In the genomic region with DNA sequence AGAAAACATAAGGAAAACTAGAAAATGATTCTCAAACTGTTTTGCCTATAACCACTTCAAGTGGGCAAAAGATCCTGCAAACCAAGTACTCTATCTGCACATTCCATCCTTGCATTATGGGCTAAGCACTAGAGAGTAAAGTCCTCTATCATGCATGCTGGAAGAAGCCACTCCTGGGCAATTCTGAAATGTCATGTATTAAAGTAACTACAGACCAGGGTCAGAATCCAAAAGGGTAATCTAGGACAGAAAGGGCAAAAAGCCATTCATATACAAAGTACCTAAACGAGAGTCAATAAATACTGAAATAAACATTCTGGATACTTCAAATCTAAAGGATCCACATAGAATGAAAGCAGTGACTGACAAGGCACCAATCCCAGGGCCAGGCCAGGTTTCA, we compare ENCODE assay signal across 8 cellular contexts. TPM values are rescaled to one million over a fixed set of nuclear protein-coding genes. Genes with fewer than 3 reads are reported as not detected.
A peak's percentile ranks its signal among the peaks of the same experiment; 100 is the strongest.
DNase-seq lines count a peak whose midpoint lies in the region; ATAC-seq, FAIRE-seq and TF ChIP-seq lines count a peak whose summit lies in the region.

No MANE protein-coding gene starts in this region.

- in situ Hi-C loops in HepG2 (cut with HindIII; ENCODE audit: extremely low pct_ligation_motif_present, low pct_unique_long_range_greater_than_20kb), result no loop called here

- peaks cover 44% of the 10 kb centered on the region for H3K79me2 ChIP-seq in astrocyte (ENCODE audit: insufficient read depth, low read length)
- peaks cover 20% of the 10 kb centered on the region for H3K79me2 ChIP-seq in HepG2 (ENCODE audit: insufficient read depth, low read length)

- peaks cover 2% of the 10 kb centered on the region for H3K36me3 ChIP-seq in astrocyte (ENCODE audit: insufficient read depth, low read length)
- no peaks in the 10 kb centered on the region for H3K36me3 ChIP-seq in HepG2 (replicated peaks in 1 of 2; ENCODE audit: control insufficient read depth in 1 of 2, insufficient read depth in 2 of 2, low read length in 2 of 2)
- H3K36me3 ChIP-seq in thoracic aorta, result no peaks in the 10 kb centered on the region

- WGBS in HepG2 (ENCODE audit: low lambda C conversion rate), result 8% methylated on average over 1 of the region's 1 CpG

- intact Hi-C loops in HepG2 (cut with micrococcal nuclease; ENCODE audit: unreplicated experiment), result no loop called here

- H3K4me3 Mint-ChIP-seq in activated CD4-positive, alpha-beta T cell treated with anti-CD3 and anti-CD28 coated beads, Interleukin-2, amount 10 ng/mL, durations not matched to agents 7 days and 5 days, result peak overlapping the region; percentile 88
- peak overlapping the region; percentile 99 for H3K4me3 Mint-ChIP-seq in astrocyte (ENCODE audit: unreplicated experiment)

- BruUV-seq in HepG2 (replicated peaks; lab: Mats Ljungman, UMichigan), result no TSS peak

- FAIRE-seq in astrocyte (lab: Jason Lieb, UNC) (no peak), HepG2 (lab: Jason Lieb, UNC) (no peak)

- H3K4me3 ChIP-seq in astrocyte (ENCODE audit: insufficient read depth, low read depth, low read length), result peak overlapping the region; percentile 91
- peak overlapping the region; percentile 68 to 74 (median 72) for H3K4me3 ChIP-seq in HepG2 (replicated peaks in 1 of 3; ENCODE audit: insufficient read depth in 1 of 3, low read depth in 2 of 3, low read length in 3 of 3)
- H3K4me3 ChIP-seq in thoracic aorta, result peak overlapping the region; percentile 82

- no peaks in the 10 kb centered on the region for H3K27me3 Mint-ChIP-seq in activated CD4-positive, alpha-beta T cell treated with anti-CD3 and anti-CD28 coated beads, Interleukin-2, amount 10 ng/mL, durations not matched to agents 7 days and 5 days
- no peaks in the 10 kb centered on the region for H3K27me3 Mint-ChIP-seq in astrocyte (ENCODE audit: low read depth, unreplicated experiment)

- no peak for TF ChIP-seq RAD21 in HepG2 (CRISPR knock-in tag; IDR thresholded peaks at IDR 0.05)

- peak overlapping the region; percentile 96 for H3K27ac Mint-ChIP-seq in activated CD4-positive, alpha-beta T cell treated with anti-CD3 and anti-CD28 coated beads, Interleukin-2, amount 10 ng/mL, durations not matched to agents 7 days and 5 days
- no peak overlapping the region for H3K27ac Mint-ChIP-seq in astrocyte (ENCODE audit: unreplicated experiment)

- peak overlapping the region; percentile 63 for H2AFZ ChIP-seq in astrocyte (ENCODE audit: low read depth, low read length)
- H2AFZ ChIP-seq in HepG2 (ENCODE audit: low read length), result no peak overlapping the region

- TF ChIP-seq POLR2A in HepG2 (IDR thresholded peaks at IDR 0.05; ENCODE audit: insufficient read depth in 1 of 2, low read depth in 2 of 2, low read length in 2 of 2), result no peak

- peaks cover 14% of the 10 kb centered on the region for H3K36me3 Mint-ChIP-seq in activated CD4-positive, alpha-beta T cell treated with anti-CD3 and anti-CD28 coated beads, Interleukin-2, amount 10 ng/mL, durations not matched to agents 7 days and 5 days (ENCODE audit: low read depth)
- H3K36me3 Mint-ChIP-seq in astrocyte (ENCODE audit: low read depth, unreplicated experiment), result peaks cover 3% of the 10 kb centered on the region

- peak overlapping the region; percentile 89 for H3K4me2 ChIP-seq in astrocyte (ENCODE audit: low read length)
- H3K4me2 ChIP-seq in HepG2 (ENCODE audit: low read depth, low read length), result peak overlapping the region; percentile 80

- H3K27me3 ChIP-seq in astrocyte (ENCODE audit: insufficient read depth, low read length) (no peaks in the 10 kb centered on the region), HepG2 (ENCODE audit: control insufficient read depth in 1 of 2, insufficient read depth in 2 of 2, low read length in 2 of 2) (no peaks in the 10 kb centered on the region; a peak in 1 of 5 replicates), thoracic aorta (replicated peaks; ENCODE audit: insufficient read depth) (no peaks in the 10 kb centered on the region)

- peaks cover 8% of the 10 kb centered on the region for H4K20me1 ChIP-seq in astrocyte (ENCODE audit: insufficient read depth, low read length)
- no peaks in the 10 kb centered on the region for H4K20me1 ChIP-seq in HepG2 (ENCODE audit: insufficient read depth, low read length)

- no peak for TF ChIP-seq EP300 in HepG2 (IDR thresholded peaks at IDR 0.05; ENCODE audit: low read depth in 2 of 2, low read length in 2 of 2)
- no peak for TF ChIP-seq EP300 in HepG2 (CRISPR knock-in tag; IDR thresholded peaks at IDR 0.05; ENCODE audit: borderline replicate concordance)

- no peaks in the 10 kb centered on the region for H3K9me3 Mint-ChIP-seq in activated CD4-positive, alpha-beta T cell treated with anti-CD3 and anti-CD28 coated beads, Interleukin-2, amount 10 ng/mL, durations not matched to agents 7 days and 5 days
- H3K9me3 Mint-ChIP-seq in astrocyte (ENCODE audit: unreplicated experiment), result no peaks in the 10 kb centered on the region

- H3K27ac ChIP-seq in astrocyte (ENCODE audit: low read depth, low read length) (peak overlapping the region; percentile 90), HepG2 (ENCODE audit: extremely low read length, insufficient read depth, low read length) (peak overlapping the region; percentile 57), thoracic aorta (peak overlapping the region; percentile 71 to 82)

- no peaks in the 10 kb centered on the region for H3K4me1 ChIP-seq in astrocyte (ENCODE audit: insufficient read depth, low read length)
- H3K4me1 ChIP-seq in HepG2 (ENCODE audit: insufficient read depth, low read length), result peaks cover 7% of the 10 kb centered on the region
- peaks cover 0 to 9% of the 10 kb centered on the region in 2 donors for H3K4me1 ChIP-seq in thoracic aorta (ENCODE audit: control insufficient read depth in 1 of 2, low read depth in 2 of 2)

- H3K9me3 ChIP-seq in astrocyte (ENCODE audit: insufficient read depth, low read depth, low read length) (no peaks in the 10 kb centered on the region), HepG2 (ENCODE audit: low read length) (no peaks in the 10 kb centered on the region), thoracic aorta (no peaks in the 10 kb centered on the region)

- DNase-seq in activated CD4-positive, alpha-beta T cell treated with anti-CD3 and anti-CD28 coated beads, Interleukin-2, amount 10 ng/mL, durations not matched to agents 7 days and 5 days, result no peak
- DNase-seq in activated CD4-positive, alpha-beta T cell treated with anti-CD3 and anti-CD28 coated beads, Interleukin-2, amount 50 U/mL, for 4 hours, result no peak
- DNase-seq in astrocyte (ENCODE audit: low read depth) (no peak), HepG2 (ENCODE audit: low spot score) (no peak), thoracic aorta (ENCODE audit: low spot score) (no peak), NCI-H2107 (lab: John Stamatoyannopoulos, UW) (no peak), hepatic stellate cell (ENCODE audit: low spot score) (no peak)

- peaks cover 22% of the 10 kb centered on the region for H3K4me1 Mint-ChIP-seq in activated CD4-positive, alpha-beta T cell treated with anti-CD3 and anti-CD28 coated beads, Interleukin-2, amount 10 ng/mL, durations not matched to agents 7 days and 5 days
- peaks cover 9% of the 10 kb centered on the region for H3K4me1 Mint-ChIP-seq in astrocyte (ENCODE audit: low read depth, unreplicated experiment)

- ATAC-seq in HepG2, result no peak
- no peak for ATAC-seq in thoracic aorta (ENCODE audit: insufficient number of reproducible peaks, low FRiP score, low read depth)
- no peak for ATAC-seq in GM21576 (IDR thresholded peaks at IDR 0.05; ENCODE audit: unreplicated experiment)

- POLR2A ChIA-PET in activated CD4-positive, alpha-beta T cell treated with anti-CD3 and anti-CD28 coated beads, Interleukin-2, amount 10 ng/mL, durations not matched to agents 7 days and 5 days (lab: Charles Lee), result no interaction called here
- POLR2A ChIA-PET in HepG2 (lab: Yijun Ruan, JAX), result interaction anchor here (1.2 kb wide), 1 partner anchor 51 kb away, joined by 4 read pairs; the partner anchor contains the start of gene MED12

- H3K9ac ChIP-seq in astrocyte (ENCODE audit: low read length) (peak overlapping the region; percentile 95), HepG2 (ENCODE audit: insufficient read depth, low read depth, low read length) (peak overlapping the region; percentile 66)

- CTCF ChIA-PET in activated CD4-positive, alpha-beta T cell treated with anti-CD3 and anti-CD28 coated beads, Interleukin-2, amount 10 ng/mL, durations not matched to agents 7 days and 5 days (lab: Charles Lee), result interaction anchor here (0.5 kb wide), 1 partner anchor 13 kb away, joined by 3 read pairs; no protein-coding TSS in a partner anchor
- CTCF ChIA-PET in HepG2 (lab: Yijun Ruan, JAX; ENCODE audit: low intra/inter-chr PET ratio, low total read pairs), result no interaction called here

- no peak for TF ChIP-seq CTCF in astrocyte (IDR thresholded peaks at IDR 0.05; ENCODE audit: insufficient read depth, low read depth, low read length)
- no peak for TF ChIP-seq CTCF in HepG2 (CRISPR knock-in tag; IDR thresholded peaks at IDR 0.05)
- TF ChIP-seq CTCF in thoracic aorta (IDR thresholded peaks at IDR 0.05), result no peak

RNA-seq across cellular contexts. Expression of gene SNX12, which starts 1.1 kb away (rescaled TPM):
- total RNA-seq in activated CD4-positive, alpha-beta T cell treated with anti-CD3 and anti-CD28 coated beads, Interleukin-2, amount 10 ng/mL, durations not matched to agents 7 days and 5 days, result 10 to 100 TPM; 41.8 to 49.0 TPM
- total RNA-seq in astrocyte (70.8 and 76.6 TPM in 2 replicates), HepG2 (2016; rRNA removed; fragmentation: Illumina TruSeq; extraction: Trizol) (42.2 and 51.5 TPM in 2 replicates), thoracic aorta (10 to 100 TPM; 33.9 to 62.1 TPM)
- total RNA-seq in HepG2 (2016; cell fraction: cytosol; rRNA removed; fragmentation: Illumina TruSeq; extraction: Trizol; ENCODE audit: low read depth), result 8.1 and 9.0 TPM in 2 replicates
- 42.0 and 54.6 TPM in 2 replicates for total RNA-seq in HepG2 (2016; cell fraction: insoluble cytoplasmic fraction; rRNA removed; fragmentation: Illumina TruSeq; extraction: Trizol)
- 26.7 and 30.4 TPM in 2 replicates for total RNA-seq in HepG2 (2016; cell fraction: membrane; rRNA removed; fragmentation: Illumina TruSeq; extraction: Trizol)
- 16.7 and 17.5 TPM in 2 replicates for total RNA-seq in HepG2 (2016; cell fraction: nucleus; rRNA removed; fragmentation: Illumina TruSeq; extraction: Trizol)
- polyA plus RNA-seq in HepG2 (2011; rRNA removed), result 27.3 and 30.3 TPM in 2 replicates
- 30.4 and 35.9 TPM in 2 replicates for polyA plus RNA-seq in HepG2 (2011; cell fraction: cytosol; rRNA removed)
- polyA plus RNA-seq in HepG2 (2011; cell fraction: nucleus; rRNA removed), result 10.6 and 13.1 TPM in 2 replicates
- polyA plus RNA-seq in HepG2 (2012), result 20.1 and 25.5 TPM in 2 replicates
- 7.3 and 7.7 TPM in 2 replicates for polyA plus RNA-seq in HepG2 (2016; cell fraction: cytosol; fragmentation: Illumina TruSeq; extraction: Trizol; ENCODE audit: low read depth)
- 42.0 and 47.5 TPM in 2 replicates for polyA plus RNA-seq in HepG2 (2016; cell fraction: insoluble cytoplasmic fraction; fragmentation: Illumina TruSeq; extraction: Trizol; ENCODE audit: low read depth)
- polyA plus RNA-seq in HepG2 (2016; cell fraction: membrane; fragmentation: Illumina TruSeq; extraction: Trizol; ENCODE audit: low read depth), result 18.3 and 21.3 TPM in 2 replicates
- 20.9 and 23.9 TPM in 2 replicates for polyA plus RNA-seq in HepG2 (2016; cell fraction: nucleus; fragmentation: Illumina TruSeq; extraction: Trizol; ENCODE audit: insufficient read depth, low read depth)
- polyA minus RNA-seq in HepG2 (2011; rRNA and poly(A)+ RNA removed; ENCODE audit: low replicate concordance), result 82.2 and 230 TPM in 2 replicates
- 24.5 and 26.7 TPM in 2 replicates for polyA minus RNA-seq in HepG2 (2011; cell fraction: cytosol; rRNA and poly(A)+ RNA removed)
- polyA minus RNA-seq in HepG2 (2011; cell fraction: nucleus; rRNA and poly(A)+ RNA removed), result 12.0 and 15.5 TPM in 2 replicates

RNA-seq across cellular contexts. Expression of gene FOXO4, which starts 28.6 kb away (rescaled TPM):
- total RNA-seq in activated CD4-positive, alpha-beta T cell treated with anti-CD3 and anti-CD28 coated beads, Interleukin-2, amount 10 ng/mL, durations not matched to agents 7 days and 5 days, result 10 to 100 TPM; 13.5 to 14.3 TPM
- total RNA-seq in astrocyte (13.7 and 15.0 TPM in 2 replicates), HepG2 (2016; rRNA removed; fragmentation: Illumina TruSeq; extraction: Trizol) (4.6 and 5.7 TPM in 2 replicates), thoracic aorta (10 to 100 TPM; 10.9 to 19.2 TPM)
- total RNA-seq in HepG2 (2016; cell fraction: cytosol; rRNA removed; fragmentation: Illumina TruSeq; extraction: Trizol; ENCODE audit: low read depth), result 0.30 and 1.5 TPM in 2 replicates
- total RNA-seq in HepG2 (2016; cell fraction: insoluble cytoplasmic fraction; rRNA removed; fragmentation: Illumina TruSeq; extraction: Trizol), result 4.6 and 5.7 TPM in 2 replicates
- total RNA-seq in HepG2 (2016; cell fraction: membrane; rRNA removed; fragmentation: Illumina TruSeq; extraction: Trizol), result 3.1 TPM in 2 replicates
- 2.4 and 2.8 TPM in 2 replicates for total RNA-seq in HepG2 (2016; cell fraction: nucleus; rRNA removed; fragmentation: Illumina TruSeq; extraction: Trizol)
- polyA plus RNA-seq in HepG2 (2011; rRNA removed), result 5.1 and 9.3 TPM in 2 replicates
- polyA plus RNA-seq in HepG2 (2011; cell fraction: cytosol; rRNA removed), result 6.1 and 8.2 TPM in 2 replicates
- 14.5 and 16.7 TPM in 2 replicates for polyA plus RNA-seq in HepG2 (2011; cell fraction: nucleus; rRNA removed)
- 13.5 and 14.3 TPM in 2 replicates for polyA plus RNA-seq in HepG2 (2012)
- polyA plus RNA-seq in HepG2 (2016; cell fraction: cytosol; fragmentation: Illumina TruSeq; extraction: Trizol; ENCODE audit: low read depth), result 0.55 and 0.83 TPM in 2 replicates
- 5.2 and 5.4 TPM in 2 replicates for polyA plus RNA-seq in HepG2 (2016; cell fraction: insoluble cytoplasmic fraction; fragmentation: Illumina TruSeq; extraction: Trizol; ENCODE audit: low read depth)
- 2.1 and 2.8 TPM in 2 replicates for polyA plus RNA-seq in HepG2 (2016; cell fraction: membrane; fragmentation: Illumina TruSeq; extraction: Trizol; ENCODE audit: low read depth)
- polyA plus RNA-seq in HepG2 (2016; cell fraction: nucleus; fragmentation: Illumina TruSeq; extraction: Trizol; ENCODE audit: insufficient read depth, low read depth), result 6.1 and 6.7 TPM in 2 replicates
- polyA minus RNA-seq in HepG2 (2011; rRNA and poly(A)+ RNA removed; ENCODE audit: low replicate concordance), result 12.4 and 27.0 TPM in 2 replicates
- polyA minus RNA-seq in HepG2 (2011; cell fraction: cytosol; rRNA and poly(A)+ RNA removed), result 5.9 and 7.5 TPM in 2 replicates
- 0.77 and 1.6 TPM in 2 replicates for polyA minus RNA-seq in HepG2 (2011; cell fraction: nucleus; rRNA and poly(A)+ RNA removed)

RNA-seq across cellular contexts. Expression of gene CXorf65, which starts 39.5 kb away (rescaled TPM):
- 10 to 100 TPM; 25.3 to 25.5 TPM for total RNA-seq in activated CD4-positive, alpha-beta T cell treated with anti-CD3 and anti-CD28 coated beads, Interleukin-2, amount 10 ng/mL, durations not matched to agents 7 days and 5 days
- total RNA-seq in astrocyte (not detected in 2 replicates), HepG2 (2016; rRNA removed; fragmentation: Illumina TruSeq; extraction: Trizol) (not detected in 2 replicates), thoracic aorta (not detected)
- total RNA-seq in HepG2 (2016; cell fraction: cytosol; rRNA removed; fragmentation: Illumina TruSeq; extraction: Trizol; ENCODE audit: low read depth), result not detected in 2 replicates
- not detected in 2 replicates for total RNA-seq in HepG2 (2016; cell fraction: insoluble cytoplasmic fraction; rRNA removed; fragmentation: Illumina TruSeq; extraction: Trizol)
- total RNA-seq in HepG2 (2016; cell fraction: membrane; rRNA removed; fragmentation: Illumina TruSeq; extraction: Trizol), result not detected in 2 replicates
- total RNA-seq in HepG2 (2016; cell fraction: nucleus; rRNA removed; fragmentation: Illumina TruSeq; extraction: Trizol), result not detected in 2 replicates
- not detected in 2 replicates for polyA plus RNA-seq in HepG2 (2011; rRNA removed)
- not detected in 2 replicates for polyA plus RNA-seq in HepG2 (2011; cell fraction: cytosol; rRNA removed)
- not detected in 2 replicates for polyA plus RNA-seq in HepG2 (2011; cell fraction: nucleus; rRNA removed)
- polyA plus RNA-seq in HepG2 (2012), result not detected in 2 replicates
- not detected in 2 replicates for polyA plus RNA-seq in HepG2 (2016; cell fraction: cytosol; fragmentation: Illumina TruSeq; extraction: Trizol; ENCODE audit: low read depth)
- polyA plus RNA-seq in HepG2 (2016; cell fraction: insoluble cytoplasmic fraction; fragmentation: Illumina TruSeq; extraction: Trizol; ENCODE audit: low read depth), result not detected in 2 replicates
- not detected in 2 replicates for polyA plus RNA-seq in HepG2 (2016; cell fraction: membrane; fragmentation: Illumina TruSeq; extraction: Trizol; ENCODE audit: low read depth)
- not detected in 2 replicates for polyA plus RNA-seq in HepG2 (2016; cell fraction: nucleus; fragmentation: Illumina TruSeq; extraction: Trizol; ENCODE audit: insufficient read depth, low read depth)
- polyA minus RNA-seq in HepG2 (2011; rRNA and poly(A)+ RNA removed; ENCODE audit: low replicate concordance), result not detected in 2 replicates
- polyA minus RNA-seq in HepG2 (2011; cell fraction: cytosol; rRNA and poly(A)+ RNA removed), result not detected in 2 replicates
- not detected in 2 replicates for polyA minus RNA-seq in HepG2 (2011; cell fraction: nucleus; rRNA and poly(A)+ RNA removed)

RNA-seq across cellular contexts. Expression of gene IL2RG, which starts 44.3 kb away (rescaled TPM):
- total RNA-seq in activated CD4-positive, alpha-beta T cell treated with anti-CD3 and anti-CD28 coated beads, Interleukin-2, amount 10 ng/mL, durations not matched to agents 7 days and 5 days, result 100 to 1,000 TPM; 447 to 523 TPM
- 0.59 TPM in 1 of 2 replicates, not detected in the other for total RNA-seq in astrocyte
- not detected in 2 replicates for total RNA-seq in HepG2 (2016; rRNA removed; fragmentation: Illumina TruSeq; extraction: Trizol)
- total RNA-seq in HepG2 (2016; cell fraction: cytosol; rRNA removed; fragmentation: Illumina TruSeq; extraction: Trizol; ENCODE audit: low read depth), result not detected in 2 replicates
- total RNA-seq in HepG2 (2016; cell fraction: insoluble cytoplasmic fraction; rRNA removed; fragmentation: Illumina TruSeq; extraction: Trizol), result not detected in 2 replicates
- not detected in 2 replicates for total RNA-seq in HepG2 (2016; cell fraction: membrane; rRNA removed; fragmentation: Illumina TruSeq; extraction: Trizol)
- not detected in 2 replicates for total RNA-seq in HepG2 (2016; cell fraction: nucleus; rRNA removed; fragmentation: Illumina TruSeq; extraction: Trizol)
- polyA plus RNA-seq in HepG2 (2011; rRNA removed), result 0.98 and 1.1 TPM in 2 replicates
- polyA plus RNA-seq in HepG2 (2011; cell fraction: cytosol; rRNA removed), result 1.6 and 1.8 TPM in 2 replicates
- polyA plus RNA-seq in HepG2 (2011; cell fraction: nucleus; rRNA removed), result 0.56 and 1.6 TPM in 2 replicates
- 0.99 and 1.7 TPM in 2 replicates for polyA plus RNA-seq in HepG2 (2012)
- not detected in 2 replicates for polyA plus RNA-seq in HepG2 (2016; cell fraction: cytosol; fragmentation: Illumina TruSeq; extraction: Trizol; ENCODE audit: low read depth)
- not detected in 2 replicates for polyA plus RNA-seq in HepG2 (2016; cell fraction: insoluble cytoplasmic fraction; fragmentation: Illumina TruSeq; extraction: Trizol; ENCODE audit: low read depth)
- polyA plus RNA-seq in HepG2 (2016; cell fraction: membrane; fragmentation: Illumina TruSeq; extraction: Trizol; ENCODE audit: low read depth), result not detected in 2 replicates
- not detected in 2 replicates for polyA plus RNA-seq in HepG2 (2016; cell fraction: nucleus; fragmentation: Illumina TruSeq; extraction: Trizol; ENCODE audit: insufficient read depth, low read depth)
- polyA minus RNA-seq in HepG2 (2011; rRNA and poly(A)+ RNA removed; ENCODE audit: low replicate concordance), result 0.84 and 1.5 TPM in 2 replicates
- polyA minus RNA-seq in HepG2 (2011; cell fraction: cytosol; rRNA and poly(A)+ RNA removed), result 0.79 TPM in 1 of 2 replicates, not detected in the other
- polyA minus RNA-seq in HepG2 (2011; cell fraction: nucleus; rRNA and poly(A)+ RNA removed), result 0.26 TPM in 1 of 2 replicates, not detected in the other
- total RNA-seq in thoracic aorta, result 10 to 100 TPM in 1 of 2 donors, 1 to 10 TPM in 1; 4.9 to 14.2 TPM

RNA-seq across cellular contexts. Expression of gene MED12, which starts 51.3 kb away (rescaled TPM):
- 10 to 100 TPM; 56.6 to 64.7 TPM for total RNA-seq in activated CD4-positive, alpha-beta T cell treated with anti-CD3 and anti-CD28 coated beads, Interleukin-2, amount 10 ng/mL, durations not matched to agents 7 days and 5 days
- total RNA-seq in astrocyte (33.8 and 34.3 TPM in 2 replicates), HepG2 (2016; rRNA removed; fragmentation: Illumina TruSeq; extraction: Trizol) (15.0 and 16.0 TPM in 2 replicates), thoracic aorta (10 to 100 TPM; 22.9 to 48.8 TPM)
- total RNA-seq in HepG2 (2016; cell fraction: cytosol; rRNA removed; fragmentation: Illumina TruSeq; extraction: Trizol; ENCODE audit: low read depth), result 0.81 and 2.3 TPM in 2 replicates
- total RNA-seq in HepG2 (2016; cell fraction: insoluble cytoplasmic fraction; rRNA removed; fragmentation: Illumina TruSeq; extraction: Trizol), result 12.8 and 12.9 TPM in 2 replicates
- 3.6 and 6.7 TPM in 2 replicates for total RNA-seq in HepG2 (2016; cell fraction: membrane; rRNA removed; fragmentation: Illumina TruSeq; extraction: Trizol)
- 13.4 and 18.0 TPM in 2 replicates for total RNA-seq in HepG2 (2016; cell fraction: nucleus; rRNA removed; fragmentation: Illumina TruSeq; extraction: Trizol)
- polyA plus RNA-seq in HepG2 (2011; rRNA removed), result 9.4 and 13.5 TPM in 2 replicates
- 3.7 TPM in 2 replicates for polyA plus RNA-seq in HepG2 (2011; cell fraction: cytosol; rRNA removed)
- 49.9 and 57.8 TPM in 2 replicates for polyA plus RNA-seq in HepG2 (2011; cell fraction: nucleus; rRNA removed)
- 12.9 and 17.5 TPM in 2 replicates for polyA plus RNA-seq in HepG2 (2012)
- 0.80 and 1.2 TPM in 2 replicates for polyA plus RNA-seq in HepG2 (2016; cell fraction: cytosol; fragmentation: Illumina TruSeq; extraction: Trizol; ENCODE audit: low read depth)
- 10.9 and 15.7 TPM in 2 replicates for polyA plus RNA-seq in HepG2 (2016; cell fraction: insoluble cytoplasmic fraction; fragmentation: Illumina TruSeq; extraction: Trizol; ENCODE audit: low read depth)
- 1.8 and 2.1 TPM in 2 replicates for polyA plus RNA-seq in HepG2 (2016; cell fraction: membrane; fragmentation: Illumina TruSeq; extraction: Trizol; ENCODE audit: low read depth)
- polyA plus RNA-seq in HepG2 (2016; cell fraction: nucleus; fragmentation: Illumina TruSeq; extraction: Trizol; ENCODE audit: insufficient read depth, low read depth), result 29.0 and 30.1 TPM in 2 replicates
- polyA minus RNA-seq in HepG2 (2011; rRNA and poly(A)+ RNA removed; ENCODE audit: low replicate concordance), result 75.3 and 81.1 TPM in 2 replicates
- 20.1 and 24.4 TPM in 2 replicates for polyA minus RNA-seq in HepG2 (2011; cell fraction: cytosol; rRNA and poly(A)+ RNA removed)
- polyA minus RNA-seq in HepG2 (2011; cell fraction: nucleus; rRNA and poly(A)+ RNA removed), result 38.9 and 40.7 TPM in 2 replicates

Comparison
In these comparisons a context has a peak if more than half of its experiments do, and no peak if none do; other contexts are left out.
1. RNA of gene CXorf65, which starts 39.5 kb away (total RNA-seq): 25.3 to 25.5 TPM in activated CD4-positive, alpha-beta T cell treated with anti-CD3 and anti-CD28 coated beads, Interleukin-2, amount 10 ng/mL, durations not matched to agents 7 days and 5 days; not detected in astrocyte, not detected in HepG2 and not detected in thoracic aorta; every median in the first group is over 10 times any median in the second.
2. Peak in every context shown above with its lines, with median percentiles within 50 percentile points of each other: H3K27ac ChIP-seq and H3K4me3 ChIP-seq.